8 cellular contexts compared by ENCODE assay signal in genomic region chr2:24971550-24972314, GRCh38. TPM values are rescaled to one million over a fixed set of nuclear protein-coding genes. Genes with fewer than 3 reads are reported as not detected.
DNase-seq lines count a peak whose midpoint lies in the region; ATAC-seq and TF ChIP-seq lines count a peak whose summit lies in the region.

Gene DNAJC27, minus strand, starts transcription at chr2:24971955. Its CDS starts 51 bp downstream, at chr2:24971904.

- DNase-seq in EH (ENCODE audit: low read depth) (peak; percentile 98), GOT3 (lab: John Stamatoyannopoulos, UW) (peak; percentile 95), LHCN-M2 (ENCODE audit: low read depth) (peak; percentile 95), RPMI7951 (ENCODE audit: low read depth) (peak; percentile 97), fibroblast of lung (ENCODE audit: low read depth in 2 of 2) (peak; percentile 97 to 98)
- DNase-seq in naive thymus-derived CD4-positive, alpha-beta T cell: peak; percentile 97 to 99 (median 99)

- no peaks in the 10 kb centered on the region for H3K4me1 Mint-ChIP-seq in activated T-helper 17 cell treated with anti-CD3 and anti-CD28 coated beads, Interleukin-2, amount 50 U/mL, for 72 hours
- peaks cover 6 to 46% (median 30%) of the 10 kb centered on the region in 7 donors for H3K4me1 Mint-ChIP-seq in naive thymus-derived CD4-positive, alpha-beta T cell
- H3K4me1 Mint-ChIP-seq in stimulated activated memory B cell treated with anti-CD40 and anti-IgM and Interleukin-4, amounts not matched to agents 10 μg/mL and 1 μg/mL and 100 μg/mL, for 72 hours: peaks cover 22% of the 10 kb centered on the region

- peaks cover 32% of the 10 kb centered on the region for H3K36me3 Mint-ChIP-seq in activated T-helper 17 cell treated with anti-CD3 and anti-CD28 coated beads, Interleukin-2, amount 50 U/mL, for 72 hours (ENCODE audit: low read depth)
- peaks cover 0 to 4% (median 4%) of the 10 kb centered on the region in 5 donors for H3K36me3 Mint-ChIP-seq in naive thymus-derived CD4-positive, alpha-beta T cell
- no peaks in the 10 kb centered on the region for H3K36me3 Mint-ChIP-seq in stimulated activated memory B cell treated with anti-CD40 and anti-IgM and Interleukin-4, amounts not matched to agents 10 μg/mL and 1 μg/mL and 100 μg/mL, for 72 hours

- H3K4me2 ChIP-seq in fibroblast of lung (ENCODE audit: extremely low read depth, insufficient read depth, low read length): peak within 1 kb of the TSS; percentile 100

- POLR2A ChIA-PET in naive thymus-derived CD4-positive, alpha-beta T cell (lab: Charles Lee): interaction anchor here (1.0 to 1.5 kb wide), 5 partner anchors 158 to 907 kb away, joined by 3 to 4 read pairs (median 3); partner anchors contain the start of genes ASXL2, CENPO and PTRHD1

- H3K27ac Mint-ChIP-seq in activated T-helper 17 cell treated with anti-CD3 and anti-CD28 coated beads, Interleukin-2, amount 50 U/mL, for 72 hours: peak within 1 kb of the TSS; percentile 100
- H3K27ac Mint-ChIP-seq in naive thymus-derived CD4-positive, alpha-beta T cell: peak within 1 kb of the TSS; percentile 99 to 100 (median 100)
- H3K27ac Mint-ChIP-seq in stimulated activated memory B cell treated with anti-CD40 and anti-IgM and Interleukin-4, amounts not matched to agents 10 μg/mL and 1 μg/mL and 100 μg/mL, for 72 hours: peak within 1 kb of the TSS; percentile 100

- CTCF ChIA-PET in naive thymus-derived CD4-positive, alpha-beta T cell (lab: Charles Lee): interaction anchor here (1.8 kb wide), 1 partner anchor 157 kb away, joined by 7 read pairs; no protein-coding TSS in a partner anchor

- H3K36me3 ChIP-seq in fibroblast of lung (ENCODE audit: control insufficient read depth, insufficient read depth, low read length): no peaks in the 10 kb centered on the region
- H3K36me3 ChIP-seq in naive thymus-derived CD4-positive, alpha-beta T cell (ENCODE audit: control insufficient read depth in 2 of 3, insufficient read depth in 3 of 3, low read length in 3 of 3): peaks cover 0 to 3% (median 0%) of the 10 kb centered on the region in 3 experiments

- peak; percentile 93 for ATAC-seq in activated T-helper 17 cell treated with anti-CD3 and anti-CD28 coated beads, Interleukin-2, amount 50 U/mL, for 72 hours (replicated peaks)
- ATAC-seq in naive thymus-derived CD4-positive, alpha-beta T cell: peak; percentile 93
- ATAC-seq in stimulated activated memory B cell treated with anti-CD40 and anti-IgM and Interleukin-4, amounts not matched to agents 10 μg/mL and 1 μg/mL and 100 μg/mL, for 72 hours: peak; percentile 98

- peaks cover 17% of the 10 kb centered on the region for H3K79me2 ChIP-seq in fibroblast of lung (ENCODE audit: control insufficient read depth, insufficient read depth, low read length)

- H3K4me3 ChIP-seq in fibroblast of lung (replicated peaks in 1 of 4; ENCODE audit: control extremely low read depth in 1 of 4, insufficient read depth in 1 of 4, low read depth in 3 of 4, low read length in 4 of 4): peak within 1 kb of the TSS; percentile 90 to 96 (median 95)
- peak within 1 kb of the TSS; percentile 90 for H3K4me3 ChIP-seq in naive thymus-derived CD4-positive, alpha-beta T cell (ENCODE audit: low read length)

- no peaks in the 10 kb centered on the region for H3K27me3 Mint-ChIP-seq in activated T-helper 17 cell treated with anti-CD3 and anti-CD28 coated beads, Interleukin-2, amount 50 U/mL, for 72 hours
- H3K27me3 Mint-ChIP-seq in naive thymus-derived CD4-positive, alpha-beta T cell: no peaks in the 10 kb centered on the region
- H3K27me3 Mint-ChIP-seq in stimulated activated memory B cell treated with anti-CD40 and anti-IgM and Interleukin-4, amounts not matched to agents 10 μg/mL and 1 μg/mL and 100 μg/mL, for 72 hours: no peaks in the 10 kb centered on the region

- H3K27ac ChIP-seq in fibroblast of lung (ENCODE audit: insufficient read depth, low read length): peak within 1 kb of the TSS; percentile 100
- peak within 1 kb of the TSS; percentile 98 for H3K27ac ChIP-seq in naive thymus-derived CD4-positive, alpha-beta T cell (ENCODE audit: low read depth, low read length)

- peak within 1 kb of the TSS; percentile 97 for H3K9ac ChIP-seq in fibroblast of lung (ENCODE audit: insufficient read depth, low read length)

- no peak for TF ChIP-seq CTCF in fibroblast of lung (conservative IDR thresholded peaks at IDR 0.05 in 1 of 2, IDR thresholded peaks at IDR 0.05 in 1 of 2; ENCODE audit: low read depth in 1 of 2, low read length in 2 of 2)

- H3K4me3 Mint-ChIP-seq in activated T-helper 17 cell treated with anti-CD3 and anti-CD28 coated beads, Interleukin-2, amount 50 U/mL, for 72 hours: peak within 1 kb of the TSS; percentile 99
- H3K4me3 Mint-ChIP-seq in naive thymus-derived CD4-positive, alpha-beta T cell: peak within 1 kb of the TSS; percentile 96 to 99 (median 98)
- H3K4me3 Mint-ChIP-seq in stimulated activated memory B cell treated with anti-CD40 and anti-IgM and Interleukin-4, amounts not matched to agents 10 μg/mL and 1 μg/mL and 100 μg/mL, for 72 hours: peak within 1 kb of the TSS; percentile 96

- H3K4me1 ChIP-seq in fibroblast of lung (ENCODE audit: control insufficient read depth, extremely low read depth, insufficient read depth, low read length): peaks cover 4% of the 10 kb centered on the region
- H3K4me1 ChIP-seq in naive thymus-derived CD4-positive, alpha-beta T cell (ENCODE audit: control insufficient read depth in 2 of 2, insufficient read depth in 2 of 2, low read length in 2 of 2): peaks cover 0 to 17% of the 10 kb centered on the region in 2 donors

- H3K27me3 ChIP-seq in fibroblast of lung (ENCODE audit: control insufficient read depth, insufficient read depth, low read length): no peaks in the 10 kb centered on the region
- H3K27me3 ChIP-seq in naive thymus-derived CD4-positive, alpha-beta T cell (ENCODE audit: control insufficient read depth in 2 of 2, insufficient read depth in 2 of 2, low read length in 2 of 2): no peaks in the 10 kb centered on the region

- H2AFZ ChIP-seq in fibroblast of lung (ENCODE audit: low read length): peak within 1 kb of the TSS; percentile 86

- H3K9me3 Mint-ChIP-seq in activated T-helper 17 cell treated with anti-CD3 and anti-CD28 coated beads, Interleukin-2, amount 50 U/mL, for 72 hours: no peaks in the 10 kb centered on the region
- peaks cover 0 to 8% (median 0%) of the 10 kb centered on the region in 11 donors for H3K9me3 Mint-ChIP-seq in naive thymus-derived CD4-positive, alpha-beta T cell
- H3K9me3 Mint-ChIP-seq in stimulated activated memory B cell treated with anti-CD40 and anti-IgM and Interleukin-4, amounts not matched to agents 10 μg/mL and 1 μg/mL and 100 μg/mL, for 72 hours: no peaks in the 10 kb centered on the region

- intact Hi-C loops in naive thymus-derived CD4-positive, alpha-beta T cell (cut with micrococcal nuclease): loop anchor here (1.0 to 10.0 kb wide), 18 partner anchors 51 to 1791 kb away; partner anchors contain the start of genes ADCY3 (in 2 of the 2), ADGRF3 (in 2 of the 2), CENPO (in 2 of the 2) and ITSN2 (in 2 of the 2)

- no peaks in the 10 kb centered on the region for H3K9me3 ChIP-seq in fibroblast of lung (ENCODE audit: control insufficient read depth, insufficient read depth, low read depth, low read length)
- no peaks in the 10 kb centered on the region for H3K9me3 ChIP-seq in naive thymus-derived CD4-positive, alpha-beta T cell (ENCODE audit: control insufficient read depth in 2 of 3, low read length in 3 of 3)

- no peaks in the 10 kb centered on the region for H4K20me1 ChIP-seq in fibroblast of lung (ENCODE audit: control insufficient read depth, extremely low read depth, insufficient read depth, low read length)

RNA-seq across cellular contexts. Expression of gene DNAJC27, which starts in this region (rescaled TPM):
- total RNA-seq in LHCN-M2 (2014; rRNA removed): 4.2 and 5.6 TPM in 2 replicates
- polyA plus RNA-seq in LHCN-M2 (2012): 1.3 TPM
- total RNA-seq in RPMI7951 (2014; rRNA removed; shearing (Covaris generic)): 4.2 and 5.6 TPM in 2 replicates
- 1 to 10 TPM; 4.7 to 6.5 TPM for total RNA-seq in activated T-helper 17 cell treated with anti-CD3 and anti-CD28 coated beads, Interleukin-2, amount 50 U/mL, for 72 hours
- 5.1 and 7.3 TPM in 2 replicates for total RNA-seq in fibroblast of lung
- 3.6 and 5.0 TPM in 2 replicates for polyA plus RNA-seq in fibroblast of lung
- polyA plus RNA-seq in fibroblast of lung (2012): 1.6 and 1.9 TPM in 2 replicates
- polyA minus RNA-seq in fibroblast of lung (ENCODE audit: low replicate concordance): 1.4 and 1.5 TPM in 2 replicates
- 10 to 100 TPM in 4 of 5 experiments, 1 to 10 TPM in 1; 5.9 to 22.0 (median 18.1) TPM for total RNA-seq in naive thymus-derived CD4-positive, alpha-beta T cell
- polyA plus RNA-seq in naive thymus-derived CD4-positive, alpha-beta T cell: 1 to 10 TPM; 3.0 to 6.2 TPM

Comparison
In these comparisons a context has a peak if more than half of its experiments do, and no peak if none do; other contexts are left out.
1. Peak in every context shown above with its lines: DNase-seq, ATAC-seq, H3K4me3 ChIP-seq and H3K27ac ChIP-seq.